8 cellular contexts compared by ENCODE assay signal in the genomic region with DNA sequence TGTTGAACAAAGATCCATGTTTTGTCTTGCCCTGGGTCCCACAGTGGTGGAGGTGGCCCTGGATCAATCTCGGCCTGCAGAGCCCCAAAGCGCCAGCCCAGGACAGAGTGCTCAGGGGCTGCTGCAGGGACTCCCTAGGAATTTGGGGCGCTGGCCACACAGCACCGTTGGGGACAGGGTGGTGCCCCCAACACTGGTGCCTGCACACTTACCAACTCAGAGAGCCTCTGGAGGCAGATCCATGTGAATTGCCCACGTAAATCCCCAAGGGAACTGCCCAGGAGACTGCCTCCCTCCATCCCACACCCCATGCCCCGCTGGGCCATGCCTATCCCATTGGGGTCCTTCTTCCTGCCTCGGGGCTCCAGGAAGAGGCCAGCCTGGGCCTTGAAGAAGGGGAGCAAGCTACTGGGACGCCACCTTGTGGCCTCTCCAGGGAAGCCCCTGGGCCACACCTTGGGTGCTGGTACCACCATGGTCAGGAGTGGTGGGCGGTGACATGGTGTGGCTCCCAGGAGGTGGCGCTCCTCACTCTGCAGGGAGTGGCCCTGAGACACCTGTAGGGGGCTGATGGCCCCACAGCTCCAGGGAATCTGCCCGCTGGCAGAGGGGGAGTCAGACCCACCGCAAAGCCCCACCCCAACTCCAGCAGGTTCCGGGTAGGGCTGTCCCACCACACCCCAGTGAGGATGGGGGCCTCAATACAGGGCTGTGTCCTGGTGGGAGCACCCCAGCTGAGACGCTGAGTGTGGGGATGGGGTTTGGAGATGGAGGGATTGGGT. TPM values are rescaled to one million over a fixed set of nuclear protein-coding genes. Genes with fewer than 3 reads are reported as not detected.
DNase-seq lines count a peak whose midpoint lies in the region; ATAC-seq lines count a peak whose summit lies in the region.

No MANE protein-coding gene starts in this region.

- POLR2A ChIA-PET in T-cell (lab: Charles Lee): no interaction called here

- ATAC-seq in GM21619 (IDR thresholded peaks at IDR 0.05; ENCODE audit: unreplicated experiment) (peak; percentile 79), T-cell (replicated peaks in 1 of 4) (peak; percentile 85 to 98 (median 88)), GM21515 (IDR thresholded peaks at IDR 0.05; ENCODE audit: unreplicated experiment) (no peak)

- H3K4me3 Mint-ChIP-seq in T-cell: no peak overlapping the region

- peaks cover 0 to 7% (median 3%) of the 10 kb centered on the region in 3 donors for H3K4me1 Mint-ChIP-seq in T-cell

- H3K27ac Mint-ChIP-seq in T-cell: no peak overlapping the region

- CTCF ChIA-PET in T-cell (lab: Charles Lee): interaction anchor here (0.6 to 1.2 kb wide), 6 partner anchors 44 to 1285 kb away, joined by 3 to 11 read pairs (median 4); no protein-coding TSS in a partner anchor

- no peaks in the 10 kb centered on the region for H3K27me3 Mint-ChIP-seq in T-cell

- H3K9me3 Mint-ChIP-seq in T-cell: no peaks in the 10 kb centered on the region

- H3K36me3 Mint-ChIP-seq in T-cell: no peaks in the 10 kb centered on the region

- DNase-seq in ELF-1 (ENCODE audit: low read depth, low spot score) (peak; percentile 95), LoVo (ENCODE audit: low spot score) (peak; percentile 28), T-cell (peak; percentile 40 to 75 (median 64)), astrocyte of the hippocampus (ENCODE audit: low read depth, low spot score) (peak; percentile 69), islet precursor cell (peak; percentile 88)
- DNase-seq in stimulated activated CD4-positive, alpha-beta T cell treated with anti-CD3 and anti-CD28 coated beads, TNF-alpha, amount 100 ng/mL, for 48 hours (ENCODE audit: low read depth in 3 of 3): peak; percentile 65 to 78 (median 74)

RNA-seq across cellular contexts. Expression of a gene that starts 22.8 kb away (rescaled TPM):
- under 1 TPM in 3 of 5 donors, not detected in 2; 0.09 to 0.20 (median 0.13) TPM for total RNA-seq in T-cell

RNA-seq across cellular contexts. Expression of a gene that starts 23.1 kb away (rescaled TPM):
- 10 to 100 TPM; 33.4 to 56.2 (median 45.4) TPM for total RNA-seq in T-cell

RNA-seq across cellular contexts. Expression of a gene that starts 27.3 kb away (rescaled TPM):
- total RNA-seq in T-cell: 100 to 1,000 TPM in 4 of 5 donors, 10 to 100 TPM in 1; 89.2 to 107 (median 104) TPM

Comparison
In these comparisons a context has a peak if more than half of its experiments do, and no peak if none do; other contexts are left out.
1. DNase-seq: peak in every context shown above with its lines; median percentile 95 in ELF-1; 88 in islet precursor cell; 74 in stimulated activated CD4-positive, alpha-beta T cell treated with anti-CD3 and anti-CD28 coated beads, TNF-alpha, amount 100 ng/mL, for 48 hours; 69 in astrocyte of the hippocampus; 64 in T-cell; 28 in LoVo.